ENCODE assay signal across 21 cellular contexts in the genomic region with DNA sequence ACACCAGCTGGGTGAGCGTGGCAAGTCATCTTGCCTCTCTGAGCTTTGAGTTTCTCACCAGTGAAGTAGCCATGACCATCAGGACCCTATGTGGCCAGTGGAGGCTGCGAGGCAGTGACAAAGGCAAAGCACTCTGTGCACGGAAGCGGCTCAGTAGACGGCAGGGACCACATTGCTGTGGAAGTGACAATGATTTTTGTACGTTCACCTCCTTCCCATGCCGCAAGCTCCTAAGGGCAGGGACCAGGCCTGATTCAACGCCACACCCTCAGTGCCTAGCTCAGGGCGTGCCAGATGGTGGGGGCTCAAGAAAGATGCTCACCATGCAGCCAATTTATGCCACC.
"Had no signal": no experiment of that assay in that cellular context is flagged by ENCODE, and none has a peak within 500 bp of the region (broad histone marks: within the 10 kb centered on the region; RNA-seq: fewer than 3 reads in every experiment).

No MANE protein-coding gene starts in this region.

- ATAC-seq: activated CD4-positive, CD25-positive, alpha-beta regulatory T cell treated with anti-CD3 and anti-CD28 coated beads, Interleukin-2, amount 50 U/mL, for 24 hours; activated CD8-positive, alpha-beta T cell treated with anti-CD3 and anti-CD28 coated beads for 36 hours; activated T-cell treated with anti-CD3 and anti-CD28 coated beads, Interleukin-2, amount 50 U/mL, for 4 hours; heart right ventricle; stimulated activated naive B cell treated with anti-CD40 and anti-IgM and Interleukin-4, amounts not matched to agents 10 μg/mL and 1 μg/mL and 100 μg/mL, for 72 hours; T-cell had no signal

- H3K27me3 ChIP-seq: breast epithelium, sigmoid colon, testis, upper lobe of left lung had no signal

- H3K36me3 ChIP-seq: breast epithelium, heart right ventricle, sigmoid colon, upper lobe of left lung had no signal

- DNase-seq: activated CD4-positive, alpha-beta T cell treated with anti-CD3 and anti-CD28 coated beads, Interleukin-2, amount 10 ng/mL, durations not matched to agents 7 days and 5 days; activated CD8-positive, alpha-beta T cell treated with anti-CD3 and anti-CD28 coated beads for 36 hours; activated naive CD4-positive, alpha-beta T cell treated with anti-CD3 and anti-CD28 coated beads for 36 hours; activated naive CD8-positive, alpha-beta T cell treated with anti-CD3 and anti-CD28 coated beads, Interleukin-2, amount 10 ng/mL, durations not matched to agents 7 days and 5 days; activated T-cell treated with anti-CD3 and anti-CD28 coated beads, Interleukin-2, amount 50 U/mL, for 4 hours; amniotic stem cell; cerebellar nuclear complex; cortex of kidney; heart right ventricle; kidney; midbrain; sigmoid colon; stimulated activated CD4-positive, alpha-beta T cell treated with anti-CD3 and anti-CD28 coated beads, Interleukin-2, amount 100 ng/mL, for 48 hours; stimulated activated CD8-positive, alpha-beta memory T cell treated with anti-CD3 and anti-CD28 coated beads, Interleukin-4, amount 100 ng/mL, for 48 hours; stimulated activated naive B cell treated with anti-CD40 and anti-IgM and Interleukin-4, amounts not matched to agents 10 μg/mL and 1 μg/mL and 100 μg/mL, for 72 hours; T-cell; testis; upper lobe of left lung had no signal

- H3K4me3 ChIP-seq: breast epithelium, heart right ventricle, sigmoid colon, testis, upper lobe of left lung had no signal

- H3K4me1 ChIP-seq: breast epithelium, heart right ventricle, sigmoid colon, testis, upper lobe of left lung had no signal

- H3K9me3 ChIP-seq: breast epithelium, sigmoid colon, testis, upper lobe of left lung had no signal

- H3K27ac ChIP-seq: breast epithelium, heart right ventricle, sigmoid colon, testis, upper lobe of left lung, VCaP had no signal

- FAIRE-seq: kidney had no signal
